In the genomic region with DNA sequence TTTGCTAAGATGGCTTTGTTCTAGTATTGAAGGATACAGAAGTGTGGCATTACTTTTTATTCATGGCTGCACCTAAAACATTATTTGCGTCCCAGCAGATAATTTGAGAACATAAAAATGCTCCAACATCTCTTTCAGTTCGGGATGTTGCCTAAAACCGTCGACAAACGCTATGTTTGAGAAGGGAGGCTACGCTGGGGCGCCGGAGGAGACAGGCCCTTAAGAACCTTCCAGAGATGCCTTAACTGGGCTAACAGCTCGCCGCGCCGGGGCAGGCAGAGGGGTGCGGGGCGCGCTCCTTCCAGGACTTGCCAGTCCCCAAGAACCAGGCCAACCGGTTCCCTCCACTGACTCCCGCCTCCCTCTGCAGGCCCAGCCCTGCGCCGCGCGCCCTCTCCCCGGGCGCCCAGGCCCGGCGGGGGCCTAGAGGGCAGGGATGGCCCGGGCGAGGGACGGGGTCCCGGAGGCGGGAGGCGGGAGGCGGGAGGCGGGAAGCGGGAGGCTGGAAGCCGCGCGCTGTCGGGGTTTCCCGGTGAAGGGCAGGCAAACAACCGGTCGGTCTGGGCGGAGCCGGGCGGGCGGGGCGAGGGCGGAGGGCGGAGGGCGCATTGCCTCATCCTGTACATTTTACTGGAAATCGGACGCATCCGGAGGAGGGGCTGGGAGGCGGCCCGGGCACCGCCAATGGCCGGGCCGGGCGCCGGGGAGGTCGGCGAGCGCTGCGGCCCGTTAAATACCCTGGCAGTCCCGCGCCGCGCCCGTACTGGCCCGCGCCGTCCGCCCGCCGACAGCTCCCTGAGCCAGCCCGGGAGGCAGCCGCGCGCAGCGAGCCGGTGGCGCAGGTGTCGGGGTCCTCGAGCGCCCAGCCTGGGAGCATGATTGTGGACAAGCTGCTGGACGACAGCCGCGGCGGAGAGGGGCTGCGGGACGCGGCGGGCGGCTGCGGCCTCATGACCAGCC, we compare ENCODE assay signal across 8 cellular contexts. TPM values are rescaled to one million over a fixed set of nuclear protein-coding genes. Genes with fewer than 3 reads are reported as not detected.
A peak's percentile ranks its signal among the peaks of the same experiment; 100 is the strongest.
DNase-seq lines count a peak whose midpoint lies in the region; FAIRE-seq and TF ChIP-seq lines count a peak whose summit lies in the region.

A gene with protein sequence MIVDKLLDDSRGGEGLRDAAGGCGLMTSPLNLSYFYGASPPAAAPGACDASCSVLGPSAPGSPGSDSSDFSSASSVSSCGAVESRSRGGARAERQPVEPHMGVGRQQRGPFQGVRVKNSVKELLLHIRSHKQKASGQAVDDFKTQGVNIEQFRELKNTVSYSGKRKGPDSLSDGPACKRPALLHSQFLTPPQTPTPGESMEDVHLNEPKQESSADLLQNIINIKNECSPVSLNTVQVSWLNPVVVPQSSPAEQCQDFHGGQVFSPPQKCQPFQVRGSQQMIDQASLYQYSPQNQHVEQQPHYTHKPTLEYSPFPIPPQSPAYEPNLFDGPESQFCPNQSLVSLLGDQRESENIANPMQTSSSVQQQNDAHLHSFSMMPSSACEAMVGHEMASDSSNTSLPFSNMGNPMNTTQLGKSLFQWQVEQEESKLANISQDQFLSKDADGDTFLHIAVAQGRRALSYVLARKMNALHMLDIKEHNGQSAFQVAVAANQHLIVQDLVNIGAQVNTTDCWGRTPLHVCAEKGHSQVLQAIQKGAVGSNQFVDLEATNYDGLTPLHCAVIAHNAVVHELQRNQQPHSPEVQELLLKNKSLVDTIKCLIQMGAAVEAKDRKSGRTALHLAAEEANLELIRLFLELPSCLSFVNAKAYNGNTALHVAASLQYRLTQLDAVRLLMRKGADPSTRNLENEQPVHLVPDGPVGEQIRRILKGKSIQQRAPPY (plus strand): TSS at position 761 of the 960 bp plus-strand sequence. CDS start 115 bp downstream, at position 876.

- H3K36me3 Mint-ChIP-seq in neural progenitor cell = peaks cover 15% of the 10 kb centered on the region

- no peak for FAIRE-seq in H54 (lab: Jason Lieb, UNC)

- peak within 1 kb of the TSS; percentile 90 for H3K4me3 Mint-ChIP-seq in neural progenitor cell

- H3K27me3 ChIP-seq in SJCRH30 = no peaks in the 10 kb centered on the region
- H3K27me3 ChIP-seq in neural progenitor cell = no peaks in the 10 kb centered on the region

- H3K27me3 Mint-ChIP-seq in neural progenitor cell (ENCODE audit: insufficient read depth, low read depth) = peaks cover 5% of the 10 kb centered on the region

- H3K9ac ChIP-seq in neural progenitor cell = peak within 1 kb of the TSS; percentile 63

- no peaks in the 10 kb centered on the region for H3K9me3 ChIP-seq in SJCRH30 (replicated peaks)
- H3K9me3 ChIP-seq in neural progenitor cell (ENCODE audit: low read depth) = no peaks in the 10 kb centered on the region

- H3K4me1 Mint-ChIP-seq in neural progenitor cell = peaks cover 9% of the 10 kb centered on the region

- DNase-seq in EL (peak; percentile 95), H54 (ENCODE audit: insufficient read length, low spot score) (peak; percentile 81), LoVo (ENCODE audit: low spot score) (peak; percentile 92), SJCRH30 (peak; percentile 88 to 90), foreskin melanocyte (peak; percentile 86), neural progenitor cell (ENCODE audit: low spot score) (peak; percentile 95), stromal cell of bone marrow (ENCODE audit: low read depth) (peak; percentile 91)
- DNase-seq in activated gamma-delta T cell treated with anti-CD3 and anti-CD28 coated beads, Interleukin-2, amount 50 U/mL, for 16 hours (ENCODE audit: low read depth) = peak; percentile 89

- peaks cover 9% of the 10 kb centered on the region for H3F3A ChIP-seq in neural progenitor cell (ENCODE audit: low read depth)

- TF ChIP-seq CTCF in neural progenitor cell (IDR thresholded peaks at IDR 0.05) = no peak

- peaks cover 24% of the 10 kb centered on the region for H4K20me1 ChIP-seq in neural progenitor cell (ENCODE audit: low read depth)

- H3K4me2 ChIP-seq in neural progenitor cell = peak within 1 kb of the TSS; percentile 84

- H3K79me2 ChIP-seq in neural progenitor cell (ENCODE audit: low read depth) = peaks cover 34% of the 10 kb centered on the region

- H3K27ac ChIP-seq in SJCRH30 = peak within 1 kb of the TSS; percentile 72
- H3K27ac ChIP-seq in neural progenitor cell = peak within 1 kb of the TSS; percentile 88

- peak; percentile 100 for TF ChIP-seq POLR2A in H54 (IDR thresholded peaks at IDR 0.05; ENCODE audit: low read depth, low read length)

- peak within 1 kb of the TSS; percentile 51 for H2AFZ ChIP-seq in neural progenitor cell (replicated peaks)

- no peaks in the 10 kb centered on the region for H3K9me3 Mint-ChIP-seq in neural progenitor cell

- peak within 1 kb of the TSS; percentile 5 for H3K27ac Mint-ChIP-seq in neural progenitor cell

- H3K4me3 ChIP-seq in SJCRH30 (peak within 1 kb of the TSS; percentile 78), neural progenitor cell (peak within 1 kb of the TSS; percentile 94)

- H3K36me3 ChIP-seq in SJCRH30 (peaks cover 29% of the 10 kb centered on the region), neural progenitor cell (peaks cover 6% of the 10 kb centered on the region)

- H3K4me1 ChIP-seq in SJCRH30 (no peaks in the 10 kb centered on the region), neural progenitor cell (peaks cover 15% of the 10 kb centered on the region)

RNA-seq across cellular contexts. Expression of the gene that starts here (rescaled TPM):
- 5.6 and 5.7 TPM in 2 replicates for total RNA-seq in SJCRH30 (2014; rRNA removed; shearing (Covaris generic))
- 14.7 and 19.7 TPM in 2 replicates for total RNA-seq in neural progenitor cell (ENCODE audit: low replicate concordance)

Comparison
In these comparisons a context has a peak if more than half of its experiments do, and no peak if none do; other contexts are left out.
1. Peak in every context shown above with its lines: DNase-seq, H3K4me3 ChIP-seq and H3K27ac ChIP-seq.